Comparison of ENCODE assay signal across 21 cellular contexts in genomic region chr4:78940752-78941151, GRCh38.
"Had no signal": no experiment of that assay in that cellular context is flagged by ENCODE, and none has a peak within 500 bp of the region (broad histone marks: within the 10 kb centered on the region; RNA-seq: fewer than 3 reads in every experiment).

No MANE protein-coding gene starts in this region.

- H3K27ac Mint-ChIP-seq: activated naive CD4-positive, alpha-beta T cell treated with anti-CD3 and anti-CD28 coated beads, Interleukin-2, amount 10 ng/mL, durations not matched to agents 7 days and 5 days; activated naive CD8-positive, alpha-beta T cell treated with anti-CD3 and anti-CD28 coated beads, Interleukin-2, amount 50 U/mL, for 24 hours; memory B cell; neural progenitor cell had no signal

- H3K27me3 ChIP-seq: brain microvascular endothelial cell, colonic mucosa, hepatocyte, ovary, tibial artery had no signal

- DNase-seq: activated CD8-positive, alpha-beta memory T cell treated with anti-CD3 and anti-CD28 coated beads, Interleukin-2, amount 50 U/mL, for 4 hours; activated naive CD4-positive, alpha-beta T cell treated with anti-CD3 and anti-CD28 coated beads, Interleukin-2, amount 10 ng/mL, durations not matched to agents 7 days and 5 days; activated naive CD8-positive, alpha-beta T cell treated with anti-CD3 and anti-CD28 coated beads, Interleukin-2, amount 50 U/mL, for 24 hours; aorta; brain microvascular endothelial cell; central memory CD4-positive, alpha-beta T cell; colonic mucosa; foreskin keratinocyte; mucosa of descending colon; naive B cell; ovary; psoas muscle; stimulated activated naive CD4-positive, alpha-beta T cell; substantia nigra; SW 1271; tibial artery had no signal

- H3K36me3 ChIP-seq: brain microvascular endothelial cell, colonic mucosa, neural progenitor cell, ovary, tibial artery had no signal

- H3K27ac ChIP-seq: brain microvascular endothelial cell, colonic mucosa, foreskin keratinocyte, hepatocyte, neural progenitor cell, ovary, psoas muscle, skin epidermis, tibial artery had no signal

- ATAC-seq: activated naive CD8-positive, alpha-beta T cell treated with anti-CD3 and anti-CD28 coated beads, Interleukin-2, amount 50 U/mL, for 24 hours; foreskin keratinocyte; mucosa of descending colon; psoas muscle; right cardiac atrium had no signal

- H3K79me2 ChIP-seq: hepatocyte had no signal

- H3K36me3 Mint-ChIP-seq: memory B cell, naive B cell had no signal

- H3K4me3 ChIP-seq: colonic mucosa, hepatocyte, mucosa of descending colon, ovary had no signal

- H3K4me1 ChIP-seq: colonic mucosa had no signal

- H3K9me3 Mint-ChIP-seq: activated naive CD4-positive, alpha-beta T cell treated with anti-CD3 and anti-CD28 coated beads, Interleukin-2, amount 10 ng/mL, durations not matched to agents 7 days and 5 days; activated naive CD8-positive, alpha-beta T cell treated with anti-CD3 and anti-CD28 coated beads, Interleukin-2, amount 50 U/mL, for 24 hours; memory B cell; neural progenitor cell had no signal

- H3K9me3 ChIP-seq: colonic mucosa, mucosa of descending colon, ovary, psoas muscle, tibial artery had no signal

- H3K4me3 Mint-ChIP-seq: activated naive CD4-positive, alpha-beta T cell treated with anti-CD3 and anti-CD28 coated beads, Interleukin-2, amount 10 ng/mL, durations not matched to agents 7 days and 5 days; memory B cell had no signal
